ENCODE assay signal across 18 cellular contexts in genomic region chr3:134437211-134437752, GRCh38. TPM values are rescaled to one million over a fixed set of nuclear protein-coding genes. Genes with fewer than 3 reads are reported as not detected.
DNase-seq lines count a peak whose midpoint lies in the region; ATAC-seq, FAIRE-seq and TF ChIP-seq lines count a peak whose summit lies in the region.
"Had no signal": no experiment of that assay in that cellular context is flagged by ENCODE, and none has a peak within 500 bp of the region (broad histone marks: within the 10 kb centered on the region; RNA-seq: fewer than 3 reads in every experiment).

No MANE protein-coding gene starts in this region.

- peak overlapping the region; percentile 8 for H2AFZ ChIP-seq in keratinocyte (ENCODE audit: control insufficient read depth, low read length)

- no peak overlapping the region for H3K27ac ChIP-seq in keratinocyte (ENCODE audit: control insufficient read depth, insufficient read depth, low read length)
- H3K27ac ChIP-seq in body of pancreas, result no peak overlapping the region

- H4K20me1 ChIP-seq in keratinocyte (ENCODE audit: control insufficient read depth, extremely low read depth, insufficient read depth, low read length), result no peaks in the 10 kb centered on the region

- POLR2A ChIA-PET in naive thymus-derived CD8-positive, alpha-beta T cell (lab: Charles Lee), result no interaction called here

- H3K4me3 ChIP-seq in AG10803 (ENCODE audit: low read length) (no peak overlapping the region), bronchial epithelial cell (ENCODE audit: low read depth, low read length) (no peak overlapping the region), keratinocyte (ENCODE audit: control insufficient read depth in 2 of 3, extremely low read depth in 1 of 3, insufficient read depth in 2 of 3, low read depth in 1 of 3, low read length in 3 of 3) (no peak overlapping the region), body of pancreas (no peak overlapping the region)
- H3K4me3 ChIP-seq: HAP-1 had no signal

- peak overlapping the region; percentile 18 for H3K4me2 ChIP-seq in keratinocyte (ENCODE audit: control insufficient read depth, extremely low read depth, insufficient read depth, low read depth, low read length)

- H3K9me3 ChIP-seq in keratinocyte (ENCODE audit: control insufficient read depth, low read depth, low read length), result no peaks in the 10 kb centered on the region
- H3K9me3 ChIP-seq in body of pancreas, result no peaks in the 10 kb centered on the region
- H3K9me3 ChIP-seq: HAP-1 had no signal

- TF ChIP-seq POLR2A in body of pancreas (IDR thresholded peaks at IDR 0.05), result no peak

- peak; percentile 35 for DNase-seq in AG10803 (ENCODE audit: low read depth)
- peak; percentile 21 for DNase-seq in HFFc6
- peak; percentile 38 for DNase-seq in bronchial epithelial cell (ENCODE audit: low read depth)
- DNase-seq in keratinocyte (ENCODE audit: low read depth, low spot score), result no peak
- no peak for DNase-seq in naive thymus-derived CD8-positive, alpha-beta T cell
- DNase-seq in body of pancreas, result no peak
- no peak for DNase-seq in NCI-H510A treated with DMSO at 0.1 percent for 48 hours (lab: John Stamatoyannopoulos, UW)
- DNase-seq: AML-193, COR-L47, DMS153, EL, NCI-H187, NCI-H2171, NCI-H446, OCI-M1 had no signal

- peaks cover 48% of the 10 kb centered on the region for H3K4me1 Mint-ChIP-seq in HFFc6 (ENCODE audit: low read depth)
- H3K4me1 Mint-ChIP-seq in naive thymus-derived CD8-positive, alpha-beta T cell, result no peaks in the 10 kb centered on the region
- H3K4me1 Mint-ChIP-seq: CD14-positive monocyte had no signal

- dilution Hi-C loops in keratinocyte (cut with MboI; ENCODE audit: extremely low pct_ligation_motif_present, low sequenced_read_pairs), result no loop called here

- H3K9me1 ChIP-seq in keratinocyte (ENCODE audit: control insufficient read depth, extremely low read depth, insufficient read depth, low read length), result no peaks in the 10 kb centered on the region

- H3K4me3 Mint-ChIP-seq in HFFc6, result peak overlapping the region; percentile 46
- no peak overlapping the region for H3K4me3 Mint-ChIP-seq in naive thymus-derived CD8-positive, alpha-beta T cell
- H3K4me3 Mint-ChIP-seq: CD14-positive monocyte had no signal

- TF ChIP-seq CTCF in AG10803 (conservative IDR thresholded peaks at IDR 0.05; ENCODE audit: low read length) (no peak), HFFc6 (IDR thresholded peaks at IDR 0.05) (no peak), bronchial epithelial cell (IDR thresholded peaks at IDR 0.05; ENCODE audit: insufficient read depth, low read length, severe bottlenecking) (no peak), keratinocyte (optimal IDR thresholded peaks at IDR 0.05 in 1 of 3, IDR thresholded peaks at IDR 0.05 in 1 of 3, conservative IDR thresholded peaks at IDR 0.05 in 1 of 3; ENCODE audit: extremely low read depth in 1 of 3, insufficient read depth in 2 of 3, low read length in 3 of 3) (no peak), body of pancreas (IDR thresholded peaks at IDR 0.05) (no peak)

- H3K9me3 Mint-ChIP-seq in HFFc6, result no peaks in the 10 kb centered on the region
- peaks cover 0 to 2% (median 0%) of the 10 kb centered on the region in 9 donors for H3K9me3 Mint-ChIP-seq in naive thymus-derived CD8-positive, alpha-beta T cell

- intact Hi-C loops in body of pancreas (cut with DNase I), result no loop called here

- H3K27ac Mint-ChIP-seq in HFFc6, result peak overlapping the region; percentile 72
- H3K27ac Mint-ChIP-seq in naive thymus-derived CD8-positive, alpha-beta T cell, result no peak overlapping the region
- H3K27ac Mint-ChIP-seq: CD14-positive monocyte had no signal

- whole genome bisulfite sequencing in body of pancreas, 2 donors, result 69 to 73% methylated on average over 3 of the region's 3 CpGs

- no peaks in the 10 kb centered on the region for H3K79me2 ChIP-seq in keratinocyte (ENCODE audit: control insufficient read depth, insufficient read depth, low read length)

- no peak for ATAC-seq in naive thymus-derived CD8-positive, alpha-beta T cell
- no peak for ATAC-seq in body of pancreas
- no peak for ATAC-seq in activated CD4-positive, CD25-positive, alpha-beta regulatory T cell treated with anti-CD3 and anti-CD28 coated beads, Interleukin-2, amount 50 U/mL, for 24 hours

- H3K9ac ChIP-seq in keratinocyte (ENCODE audit: control insufficient read depth, extremely low read depth, insufficient read depth, low read length), result no peak overlapping the region

- FAIRE-seq in bronchial epithelial cell (lab: Jason Lieb, UNC) (no peak), keratinocyte (lab: Jason Lieb, UNC) (peak; percentile 39)

- H3K4me1 ChIP-seq in keratinocyte (ENCODE audit: control insufficient read depth, extremely low read depth, insufficient read depth, low read length), result peaks cover 19% of the 10 kb centered on the region
- H3K4me1 ChIP-seq in body of pancreas, result no peaks in the 10 kb centered on the region
- H3K4me1 ChIP-seq: HAP-1 had no signal

- H3K27me3 Mint-ChIP-seq in HFFc6 (ENCODE audit: insufficient read depth), result peaks cover 1% of the 10 kb centered on the region; the same call in 1 of the 2 replicates
- peaks cover 13 to 42% (median 23%) of the 10 kb centered on the region in 5 donors for H3K27me3 Mint-ChIP-seq in naive thymus-derived CD8-positive, alpha-beta T cell

- H3K36me3 ChIP-seq in bronchial epithelial cell (ENCODE audit: control insufficient read depth, insufficient read depth, low read length) (no peaks in the 10 kb centered on the region), keratinocyte (ENCODE audit: control insufficient read depth in 2 of 2, extremely low read depth in 1 of 2, insufficient read depth in 2 of 2, low read length in 2 of 2) (no peaks in the 10 kb centered on the region), body of pancreas (replicated peaks in 1 of 2; ENCODE audit: insufficient read depth in 1 of 2, low read depth in 2 of 2) (no peaks in the 10 kb centered on the region)
- H3K36me3 ChIP-seq: HAP-1 had no signal

- no peaks in the 10 kb centered on the region for H3K36me3 Mint-ChIP-seq in HFFc6 (ENCODE audit: low read depth)
- H3K36me3 Mint-ChIP-seq in naive thymus-derived CD8-positive, alpha-beta T cell, result no peaks in the 10 kb centered on the region
- H3K36me3 Mint-ChIP-seq: CD14-positive monocyte had no signal

- no peaks in the 10 kb centered on the region for H3K27me3 ChIP-seq in bronchial epithelial cell (ENCODE audit: control insufficient read depth, insufficient read depth, low read length)
- H3K27me3 ChIP-seq in keratinocyte (ENCODE audit: control insufficient read depth, extremely low read depth, insufficient read depth, low read length), result no peaks in the 10 kb centered on the region
- no peaks in the 10 kb centered on the region for H3K27me3 ChIP-seq in body of pancreas

RNA-seq across cellular contexts. Expression of gene ANAPC13, which starts 48.5 kb away (rescaled TPM):
- total RNA-seq in HFFc6 (2021; fragmentation: NEBNext Ultra II Directional; extraction: Animal tissue kit (Norgen Biotek cat#: 25700)), result 100 to 1,000 TPM; 123 to 152 (median 137) TPM
- total RNA-seq in bronchial epithelial cell (45.3 and 66.4 TPM in 2 replicates), body of pancreas (10 to 100 TPM; 21.3 to 36.3 TPM)
- polyA plus RNA-seq in keratinocyte, result 34.8 to 63.4 TPM (median 45.6 TPM) in 3 replicates
- 55.2 TPM for polyA plus RNA-seq in keratinocyte (2011; ENCODE audit: low read depth)
- 55.7 and 114 TPM in 2 replicates for polyA plus RNA-seq in keratinocyte (2011; cell fraction: cytosol; rRNA removed)
- polyA plus RNA-seq in keratinocyte (2011; cell fraction: nucleus; rRNA removed), result 18.0 and 28.3 TPM in 2 replicates
- polyA plus RNA-seq in keratinocyte (2012; ENCODE audit: low replicate concordance), result 37.3 and 53.0 TPM in 2 replicates
- 3.5 to 30.4 TPM (median 13.0 TPM) in 3 replicates for polyA minus RNA-seq in keratinocyte
- 12.9 TPM for polyA minus RNA-seq in keratinocyte (2011; cell fraction: cytosol; rRNA and poly(A)+ RNA removed)
- 3.3 and 5.8 TPM in 2 replicates for polyA minus RNA-seq in keratinocyte (2011; cell fraction: nucleus; rRNA and poly(A)+ RNA removed)
- total RNA-seq in naive thymus-derived CD8-positive, alpha-beta T cell, result 10 to 100 TPM; 36.1 to 36.4 TPM
- polyA plus RNA-seq in naive thymus-derived CD8-positive, alpha-beta T cell, result 10 to 100 TPM; 88.9 to 96.1 (median 90.5) TPM

RNA-seq across cellular contexts. Expression of gene CEP63, which starts 48.6 kb away (rescaled TPM):
- 10 to 100 TPM; 17.3 to 23.3 (median 21.3) TPM for total RNA-seq in HFFc6 (2021; fragmentation: NEBNext Ultra II Directional; extraction: Animal tissue kit (Norgen Biotek cat#: 25700))
- total RNA-seq in bronchial epithelial cell, result 10.3 and 22.4 TPM in 2 replicates
- polyA plus RNA-seq in keratinocyte, result 5.4 to 10.1 TPM (median 8.7 TPM) in 3 replicates
- 48.3 TPM for polyA plus RNA-seq in keratinocyte (2011; ENCODE audit: low read depth)
- polyA plus RNA-seq in keratinocyte (2011; cell fraction: cytosol; rRNA removed), result 7.4 and 10.4 TPM in 2 replicates
- polyA plus RNA-seq in keratinocyte (2011; cell fraction: nucleus; rRNA removed), result 4.9 and 9.6 TPM in 2 replicates
- 13.7 and 16.3 TPM in 2 replicates for polyA plus RNA-seq in keratinocyte (2012; ENCODE audit: low replicate concordance)
- 1.2 to 3.8 TPM (median 2.5 TPM) in 3 replicates for polyA minus RNA-seq in keratinocyte
- 3.5 TPM for polyA minus RNA-seq in keratinocyte (2011; cell fraction: cytosol; rRNA and poly(A)+ RNA removed)
- 7.0 and 8.8 TPM in 2 replicates for polyA minus RNA-seq in keratinocyte (2011; cell fraction: nucleus; rRNA and poly(A)+ RNA removed)
- total RNA-seq in naive thymus-derived CD8-positive, alpha-beta T cell, result 10 to 100 TPM; 33.0 to 40.1 TPM
- 10 to 100 TPM; 16.2 to 32.2 (median 26.0) TPM for polyA plus RNA-seq in naive thymus-derived CD8-positive, alpha-beta T cell
- total RNA-seq in body of pancreas, result 10 to 100 TPM; 19.2 to 30.0 TPM

Comparison
In these comparisons a context has a peak if more than half of its experiments do, and no peak if none do; other contexts are left out.
1. DNase-seq: peak in AG10803 (single experiment), HFFc6 (single experiment) and bronchial epithelial cell (single experiment); none in keratinocyte (single experiment), naive thymus-derived CD8-positive, alpha-beta T cell (0 of 10), body of pancreas (0 of 4) and NCI-H510A treated with DMSO at 0.1 percent for 48 hours (single experiment).